ENCODE assay signal across 10 cellular contexts in genomic region chr22:19085233-19086043, GRCh38. TPM values are rescaled to one million over a fixed set of nuclear protein-coding genes. Genes with fewer than 3 reads are reported as not detected.
A peak's percentile ranks its signal among the peaks of the same experiment; 100 is the strongest.
DNase-seq lines count a peak whose midpoint lies in the region; ATAC-seq, FAIRE-seq and TF ChIP-seq lines count a peak whose summit lies in the region.
"Had no signal": no experiment of that assay in that cellular context is flagged by ENCODE, and none has a peak within 500 bp of the region (broad histone marks: within the 10 kb centered on the region; RNA-seq: fewer than 3 reads in every experiment).

No MANE protein-coding gene starts in this region.

- peak; percentile 28 for FAIRE-seq in TTC549 (lab: Jason Lieb, UNC)

- peak overlapping the region; percentile 18 for H3K27ac ChIP-seq in HUES64 (ENCODE audit: low read depth, low read length)
- peak overlapping the region; percentile 16 to 80 (median 60) for H3K27ac ChIP-seq in upper lobe of left lung
- H3K27ac ChIP-seq: suprapubic skin had no signal

- H3K4me3 ChIP-seq in HUES64 (ENCODE audit: low read length): no peak overlapping the region
- H3K4me3 ChIP-seq in upper lobe of left lung: no peak overlapping the region
- H3K4me3 ChIP-seq: suprapubic skin had no signal

- TF ChIP-seq POLR2A in upper lobe of left lung (IDR thresholded peaks at IDR 0.05): no peak

- H3K27me3 ChIP-seq in HUES64 (ENCODE audit: insufficient read depth, low read length) (no peaks in the 10 kb centered on the region), upper lobe of left lung (no peaks in the 10 kb centered on the region)
- H3K27me3 ChIP-seq: suprapubic skin had no signal

- ATAC-seq in left cardiac atrium (peak; percentile 50 to 57), upper lobe of left lung (ENCODE audit: low FRiP score in 2 of 2) (peak in 1 of 2 donors; percentile 75), GM19397 (IDR thresholded peaks at IDR 0.05; ENCODE audit: unreplicated experiment) (no peak), HG03280 (IDR thresholded peaks at IDR 0.05; ENCODE audit: unreplicated experiment) (no peak)

- H3K9ac ChIP-seq in HUES64 (ENCODE audit: low read depth, low read length): peak overlapping the region; percentile 6

- intact Hi-C loops in left cardiac atrium (cut with DNase I): no loop called here

- WGBS in HUES64: 52% methylated on average over 1 of the region's 1 CpG
- 35 to 37% methylated on average over 1 of the region's 1 CpG for whole genome bisulfite sequencing in upper lobe of left lung, 2 donors

- DNase-seq in SHP77 (lab: John Stamatoyannopoulos, UW): peak; percentile 28 to 44
- no peak for DNase-seq in SHP77 treated with DMSO at 0.1 percent for 48 hours (lab: John Stamatoyannopoulos, UW)
- no peak for DNase-seq in left cardiac atrium
- no peak for DNase-seq in upper lobe of left lung

- no peak for TF ChIP-seq EP300 in upper lobe of left lung (IDR thresholded peaks at IDR 0.05)

- H3K36me3 ChIP-seq in HUES64 (ENCODE audit: insufficient read depth, low read length): peaks cover 26% of the 10 kb centered on the region
- H3K36me3 ChIP-seq in upper lobe of left lung: peaks cover 5 to 42% (median 20%) of the 10 kb centered on the region in 4 donors

- TF ChIP-seq CTCF in upper lobe of left lung (IDR thresholded peaks at IDR 0.05): no peak

- H3K4me1 ChIP-seq in HUES64 (ENCODE audit: insufficient read depth, low read length) (peaks cover 12% of the 10 kb centered on the region), upper lobe of left lung (peaks cover 7 to 16% (median 14%) of the 10 kb centered on the region in 4 donors)

- no peaks in the 10 kb centered on the region for H3K9me3 ChIP-seq in HUES64 (ENCODE audit: insufficient read depth, low read depth, low read length)
- no peaks in the 10 kb centered on the region for H3K9me3 ChIP-seq in upper lobe of left lung
- H3K9me3 ChIP-seq: suprapubic skin had no signal

RNA-seq across cellular contexts. Expression of gene DGCR2, which starts 36.8 kb away (rescaled TPM):
- 41.7 TPM for polyA plus RNA-seq in HUES64 (2013, experiment 1 of 2)
- 35.9 TPM for polyA plus RNA-seq in HUES64 (2013, experiment 2 of 2)
- total RNA-seq in left cardiac atrium: 10 to 100 TPM; 30.4 to 31.4 TPM
- total RNA-seq in upper lobe of left lung: 100 to 1,000 TPM in 1 of 6 donors, 10 to 100 TPM in 5; 65.9 to 101 (median 89.9) TPM

RNA-seq across cellular contexts. Expression of gene TSSK2, which starts 45.7 kb away (rescaled TPM):
- not detected for polyA plus RNA-seq in HUES64 (2013, experiment 1 of 2)
- not detected for polyA plus RNA-seq in HUES64 (2013, experiment 2 of 2)
- total RNA-seq in left cardiac atrium: not detected
- total RNA-seq in upper lobe of left lung: not detected
- total RNA-seq: dermis microvascular lymphatic vessel endothelial cell, suprapubic skin had no signal

RNA-seq across cellular contexts. Expression of gene ESS2, which starts 59.0 kb away (rescaled TPM):
- polyA plus RNA-seq in HUES64 (2013, experiment 1 of 2): 13.9 TPM
- 14.4 TPM for polyA plus RNA-seq in HUES64 (2013, experiment 2 of 2)
- 10 to 100 TPM in 1 of 2 donors, 1 to 10 TPM in 1; 9.8 to 10.1 TPM for total RNA-seq in left cardiac atrium
- 10 to 100 TPM; 13.7 to 21.3 (median 16.6) TPM for total RNA-seq in upper lobe of left lung

Comparison
In these comparisons a context has a peak if more than half of its experiments do, and no peak if none do; other contexts are left out.
1. DNase-seq: peak in SHP77 (2 of 2); none in SHP77 treated with DMSO at 0.1 percent for 48 hours (single experiment), left cardiac atrium (single experiment) and upper lobe of left lung (0 of 2).
2. ATAC-seq: peak in left cardiac atrium (2 of 2); none in GM19397 (single experiment) and HG03280 (single experiment).